In genomic region chr13:48043789-48044503, GRCh38 we compare ENCODE assay signal across 11 cellular contexts. TPM values are rescaled to one million over a fixed set of nuclear protein-coding genes. Genes with fewer than 3 reads are reported as not detected.
DNase-seq lines count a peak whose midpoint lies in the region; ATAC-seq and TF ChIP-seq lines count a peak whose summit lies in the region.
"Had no signal": no experiment of that assay in that cellular context is flagged by ENCODE, and none has a peak within 500 bp of the region (broad histone marks: within the 10 kb centered on the region; RNA-seq: fewer than 3 reads in every experiment).

No MANE protein-coding gene starts in this region.

- intact Hi-C loops in left colon (cut with DNase I, micrococcal nuclease) = no loop called here

- peak overlapping the region; percentile 58 for H3K27ac ChIP-seq in CD4-positive, CD25-positive, alpha-beta regulatory T cell (ENCODE audit: insufficient read depth, low read length, poor library complexity, severe bottlenecking)
- H3K27ac ChIP-seq: right lobe of liver had no signal

- no peaks in the 10 kb centered on the region for H3K9me3 Mint-ChIP-seq in CD4-positive, CD25-positive, alpha-beta regulatory T cell
- H3K9me3 Mint-ChIP-seq in HFFc6 = no peaks in the 10 kb centered on the region
- no peaks in the 10 kb centered on the region for H3K9me3 Mint-ChIP-seq in activated naive CD8-positive, alpha-beta T cell treated with anti-CD3 and anti-CD28 coated beads, Interleukin-2, amount 50 U/mL, for 24 hours

- H3K27me3 ChIP-seq in CD4-positive, CD25-positive, alpha-beta regulatory T cell (ENCODE audit: control insufficient read depth, insufficient read depth, low read length) = no peaks in the 10 kb centered on the region
- H3K27me3 ChIP-seq: right lobe of liver had no signal

- H3K9me3 ChIP-seq in CD4-positive, CD25-positive, alpha-beta regulatory T cell (ENCODE audit: control insufficient read depth in 2 of 2, low read length in 2 of 2) = no peaks in the 10 kb centered on the region
- H3K9me3 ChIP-seq: right lobe of liver had no signal

- peaks cover 8% of the 10 kb centered on the region for H3K4me1 ChIP-seq in CD4-positive, CD25-positive, alpha-beta regulatory T cell (ENCODE audit: control insufficient read depth, insufficient read depth, low read length, poor library complexity, severe bottlenecking)
- H3K4me1 ChIP-seq: right lobe of liver had no signal

- ATAC-seq in CD4-positive, CD25-positive, alpha-beta regulatory T cell (ENCODE audit: low read depth in 2 of 2) = peak; percentile 69 to 84
- ATAC-seq in activated naive CD8-positive, alpha-beta T cell treated with anti-CD3 and anti-CD28 coated beads, Interleukin-2, amount 50 U/mL, for 24 hours = peak; percentile 49
- ATAC-seq in left colon (peak; percentile 50), GM21381 (IDR thresholded peaks at IDR 0.05; ENCODE audit: unreplicated experiment) (no peak), GM19035 (IDR thresholded peaks at IDR 0.05; ENCODE audit: unreplicated experiment) (no peak)
- ATAC-seq: right lobe of liver had no signal

- no peak for TF ChIP-seq CTCF in HFFc6 (IDR thresholded peaks at IDR 0.05)

- H3K36me3 ChIP-seq in CD4-positive, CD25-positive, alpha-beta regulatory T cell (ENCODE audit: control insufficient read depth, insufficient read depth, low read length) = peaks cover 11% of the 10 kb centered on the region

- H3K4me1 Mint-ChIP-seq in CD4-positive, CD25-positive, alpha-beta regulatory T cell = peaks cover 16 to 33% (median 19%) of the 10 kb centered on the region in 4 donors
- H3K4me1 Mint-ChIP-seq in HFFc6 (ENCODE audit: low read depth) = peaks cover 36% of the 10 kb centered on the region
- peaks cover 20% of the 10 kb centered on the region for H3K4me1 Mint-ChIP-seq in activated naive CD8-positive, alpha-beta T cell treated with anti-CD3 and anti-CD28 coated beads, Interleukin-2, amount 50 U/mL, for 24 hours

- H3K4me3 Mint-ChIP-seq in CD4-positive, CD25-positive, alpha-beta regulatory T cell = peak overlapping the region; percentile 3 to 66 (median 55)
- H3K4me3 Mint-ChIP-seq in HFFc6 = peak overlapping the region; percentile 50
- H3K4me3 Mint-ChIP-seq in activated naive CD8-positive, alpha-beta T cell treated with anti-CD3 and anti-CD28 coated beads, Interleukin-2, amount 50 U/mL, for 24 hours = no peak overlapping the region

- peak overlapping the region; percentile 51 for H3K4me3 ChIP-seq in CD4-positive, CD25-positive, alpha-beta regulatory T cell (ENCODE audit: low read depth, low read length)
- H3K4me3 ChIP-seq: right lobe of liver had no signal

- H3K36me3 Mint-ChIP-seq in CD4-positive, CD25-positive, alpha-beta regulatory T cell = peaks cover 12% of the 10 kb centered on the region
- H3K36me3 Mint-ChIP-seq in HFFc6 (ENCODE audit: low read depth) = peaks cover 10% of the 10 kb centered on the region
- peaks cover 30% of the 10 kb centered on the region for H3K36me3 Mint-ChIP-seq in activated naive CD8-positive, alpha-beta T cell treated with anti-CD3 and anti-CD28 coated beads, Interleukin-2, amount 50 U/mL, for 24 hours (ENCODE audit: low read depth)

- peak overlapping the region; percentile 70 to 89 (median 80) for H3K27ac Mint-ChIP-seq in CD4-positive, CD25-positive, alpha-beta regulatory T cell
- peak overlapping the region; percentile 86 for H3K27ac Mint-ChIP-seq in HFFc6
- H3K27ac Mint-ChIP-seq in activated naive CD8-positive, alpha-beta T cell treated with anti-CD3 and anti-CD28 coated beads, Interleukin-2, amount 50 U/mL, for 24 hours = peak overlapping the region; percentile 32

- H3K27me3 Mint-ChIP-seq in CD4-positive, CD25-positive, alpha-beta regulatory T cell = no peaks in the 10 kb centered on the region
- H3K27me3 Mint-ChIP-seq in HFFc6 (ENCODE audit: insufficient read depth) = no peaks in the 10 kb centered on the region
- no peaks in the 10 kb centered on the region for H3K27me3 Mint-ChIP-seq in activated naive CD8-positive, alpha-beta T cell treated with anti-CD3 and anti-CD28 coated beads, Interleukin-2, amount 50 U/mL, for 24 hours

- DNase-seq in CD4-positive, CD25-positive, alpha-beta regulatory T cell = peak in 2 of 3 donors; percentile 8 to 72
- DNase-seq in HFFc6 = peak; percentile 61
- no peak for DNase-seq in activated naive CD8-positive, alpha-beta T cell treated with anti-CD3 and anti-CD28 coated beads, Interleukin-2, amount 50 U/mL, for 24 hours
- DNase-seq in left colon = no peak
- DNase-seq in superior temporal gyrus (ENCODE audit: extremely low spot score) = no peak
- no peak for DNase-seq in inferior parietal cortex (ENCODE audit: extremely low spot score)
- DNase-seq: DND-41, NCI-H1105, right lobe of liver had no signal

RNA-seq across cellular contexts. Expression of gene NUDT15, which starts 6.4 kb away (rescaled TPM):
- total RNA-seq in CD4-positive, CD25-positive, alpha-beta regulatory T cell = 12.2 TPM
- 10 to 100 TPM in 1 of 4 donors, 1 to 10 TPM in 3; 7.7 to 10.4 (median 8.5) TPM for polyA plus RNA-seq in CD4-positive, CD25-positive, alpha-beta regulatory T cell
- 10 to 100 TPM; 18.0 to 25.5 (median 23.7) TPM for total RNA-seq in HFFc6 (2021; fragmentation: NEBNext Ultra II Directional; extraction: Animal tissue kit (Norgen Biotek cat#: 25700))
- total RNA-seq in left colon = 10 to 100 TPM; 22.0 to 24.5 TPM

RNA-seq across cellular contexts. Expression of gene SUCLA2, which starts 42.9 kb away (rescaled TPM):
- 25.8 TPM for total RNA-seq in CD4-positive, CD25-positive, alpha-beta regulatory T cell
- polyA plus RNA-seq in CD4-positive, CD25-positive, alpha-beta regulatory T cell = 10 to 100 TPM; 14.0 to 24.0 (median 17.1) TPM
- total RNA-seq in HFFc6 (2021; fragmentation: NEBNext Ultra II Directional; extraction: Animal tissue kit (Norgen Biotek cat#: 25700)) = 10 to 100 TPM; 37.7 to 47.0 (median 42.4) TPM
- 10 to 100 TPM; 53.0 to 62.3 TPM for total RNA-seq in left colon

RNA-seq across cellular contexts. Expression of gene MED4, which starts 51.0 kb away (rescaled TPM):
- total RNA-seq in CD4-positive, CD25-positive, alpha-beta regulatory T cell = 69.1 TPM
- 100 to 1,000 TPM in 1 of 4 donors, 10 to 100 TPM in 3; 83.6 to 129 (median 97.8) TPM for polyA plus RNA-seq in CD4-positive, CD25-positive, alpha-beta regulatory T cell
- total RNA-seq in HFFc6 (2021; fragmentation: NEBNext Ultra II Directional; extraction: Animal tissue kit (Norgen Biotek cat#: 25700)) = 10 to 100 TPM; 36.1 to 43.7 (median 40.8) TPM
- total RNA-seq in left colon = 10 to 100 TPM; 43.6 to 47.6 TPM

Comparison
In these comparisons a context has a peak if more than half of its experiments do, and no peak if none do; other contexts are left out.
1. ATAC-seq: peak in CD4-positive, CD25-positive, alpha-beta regulatory T cell (2 of 2), activated naive CD8-positive, alpha-beta T cell treated with anti-CD3 and anti-CD28 coated beads, Interleukin-2, amount 50 U/mL, for 24 hours (single experiment) and left colon (single experiment); none in GM21381 (single experiment) and GM19035 (single experiment).
2. DNase-seq: peak in CD4-positive, CD25-positive, alpha-beta regulatory T cell (2 of 3) and HFFc6 (single experiment); none in activated naive CD8-positive, alpha-beta T cell treated with anti-CD3 and anti-CD28 coated beads, Interleukin-2, amount 50 U/mL, for 24 hours (single experiment), left colon (0 of 2), superior temporal gyrus (single experiment) and inferior parietal cortex (single experiment).
3. H3K27ac Mint-ChIP-seq: peak in every context shown above with its lines; median percentile 86 in HFFc6; 80 in CD4-positive, CD25-positive, alpha-beta regulatory T cell; 32 in activated naive CD8-positive, alpha-beta T cell treated with anti-CD3 and anti-CD28 coated beads, Interleukin-2, amount 50 U/mL, for 24 hours.